ENCODE assay signal across 19 cellular contexts in genomic region chr11:66448523-66448922, GRCh38. TPM values are rescaled to one million over a fixed set of nuclear protein-coding genes. Genes with fewer than 3 reads are reported as not detected.
DNase-seq lines count a peak whose midpoint lies in the region; ATAC-seq, FAIRE-seq and TF ChIP-seq lines count a peak whose summit lies in the region.
"Had no signal": no experiment of that assay in that cellular context is flagged by ENCODE, and none has a peak within 500 bp of the region (broad histone marks: within the 10 kb centered on the region; RNA-seq: fewer than 3 reads in every experiment).

No MANE protein-coding gene starts in this region.

- no peak for TF ChIP-seq RAD21 in K562 (CRISPR knock-in tag; conservative IDR thresholded peaks at IDR 0.05 in 1 of 2, IDR thresholded peaks at IDR 0.05 in 1 of 2)

- H3K9me3 ChIP-seq in Caco-2 (peaks cover 10% of the 10 kb centered on the region; the same call in 1 of the 2 replicates), Karpas-422 (ENCODE audit: low read length) (no peaks in the 10 kb centered on the region), K562 (replicated peaks; ENCODE audit: control insufficient read depth, insufficient read depth, low read depth, low read length) (0 out of 2 replicates have a peak, but pooled peaks cover 4% of the 10 kb centered on the region), aorta (ENCODE audit: control insufficient read depth, low read length) (no peaks in the 10 kb centered on the region)

- H4K20me1 ChIP-seq in Karpas-422 (ENCODE audit: insufficient read depth, low read depth, low read length) = no peaks in the 10 kb centered on the region
- no peaks in the 10 kb centered on the region for H4K20me1 ChIP-seq in K562 (replicated peaks; ENCODE audit: control insufficient read depth, insufficient read depth, low read length)
- H4K20me1 ChIP-seq: BLaER1 had no signal

- H3K9me3 Mint-ChIP-seq in Caco-2 (ENCODE audit: unreplicated experiment) = peaks cover 18% of the 10 kb centered on the region

- POLR2A ChIA-PET in Caco-2 (lab: Charles Lee) (no interaction called here), K562 (lab: Yijun Ruan, JAX) (no interaction called here)

- H3K4me2 ChIP-seq in Karpas-422 (ENCODE audit: low read depth, low read length, poor library complexity, severe bottlenecking) (no peak overlapping the region), K562 (ENCODE audit: insufficient read depth, low read length) (no peak overlapping the region)
- H3K4me2 ChIP-seq: BLaER1 had no signal

- H3K36me3 Mint-ChIP-seq in Caco-2 (ENCODE audit: insufficient read depth, unreplicated experiment) = no peaks in the 10 kb centered on the region
- H3K36me3 Mint-ChIP-seq: CD4-positive, alpha-beta memory T cell had no signal

- TF ChIP-seq CTCF in Caco-2 (IDR thresholded peaks at IDR 0.05; ENCODE audit: insufficient read depth in 1 of 2, low read depth in 1 of 2, low read length in 1 of 2, severe bottlenecking in 1 of 2, unreplicated experiment in 1 of 2) (no peak), K562 (IDR thresholded peaks at IDR 0.05 in 2 of 3, conservative IDR thresholded peaks at IDR 0.05 in 1 of 3; ENCODE audit: insufficient read depth in 2 of 3, low read depth in 1 of 3, low read length in 3 of 3) (no peak)

- H3K4me1 Mint-ChIP-seq in Caco-2 (ENCODE audit: low read depth, unreplicated experiment) = peaks cover 35% of the 10 kb centered on the region
- H3K4me1 Mint-ChIP-seq: CD4-positive, alpha-beta memory T cell; IgD-negative memory B cell had no signal

- no peaks in the 10 kb centered on the region for H3K9me2 ChIP-seq in Karpas-422 (replicated peaks; ENCODE audit: insufficient read depth, low read length)

- no peak overlapping the region for H2AFZ ChIP-seq in Karpas-422 (ENCODE audit: low read length)
- no peak overlapping the region for H2AFZ ChIP-seq in K562 (ENCODE audit: low read depth, low read length)

- H3K4me3 ChIP-seq in Caco-2 (ENCODE audit: low read depth, low read length) (no peak overlapping the region), Karpas-422 (ENCODE audit: low read length) (no peak overlapping the region), K562 (no peak overlapping the region), aorta (ENCODE audit: low read length in 2 of 2) (no peak overlapping the region)
- H3K4me3 ChIP-seq: BLaER1 had no signal

- H3K79me2 ChIP-seq in Karpas-422 (ENCODE audit: low read length) (no peaks in the 10 kb centered on the region), K562 (ENCODE audit: control insufficient read depth, insufficient read depth, low read length) (no peaks in the 10 kb centered on the region)

- H3K27me3 ChIP-seq in Caco-2 (replicated peaks; ENCODE audit: control insufficient read depth, insufficient read depth, low read length) = no peaks in the 10 kb centered on the region
- H3K27me3 ChIP-seq in Karpas-422 (ENCODE audit: low read length) = no peaks in the 10 kb centered on the region
- H3K27me3 ChIP-seq in K562 (ENCODE audit: control insufficient read depth in 2 of 2, insufficient read depth in 2 of 2, low read length in 2 of 2) = peaks cover 13 to 23% of the 10 kb centered on the region in 2 experiments; a peak in 4 of 5 replicates
- no peaks in the 10 kb centered on the region for H3K27me3 ChIP-seq in aorta (ENCODE audit: control insufficient read depth in 1 of 2, insufficient read depth in 2 of 2, low read length in 1 of 2)
- H3K27me3 ChIP-seq: BLaER1 had no signal

- CTCF ChIA-PET in Caco-2 (lab: Charles Lee) = no interaction called here
- CTCF ChIA-PET in K562 (lab: Yijun Ruan, JAX; ENCODE audit: low intra/inter-chr PET ratio) = interaction anchor here (0.7 kb wide), 1 partner anchor 40 kb away, joined by 3 read pairs; no protein-coding TSS in a partner anchor

- TF ChIP-seq EP300 in K562 (IDR thresholded peaks at IDR 0.05; ENCODE audit: low read length) = no peak

- BruUV-seq in Caco-2 (replicated peaks; lab: Mats Ljungman, UMichigan) = no TSS peak
- no TSS peak for BruUV-seq in K562 (replicated peaks; lab: Mats Ljungman, UMichigan)

- no peak for TF ChIP-seq POLR2A in K562 (conservative IDR thresholded peaks at IDR 0.05)

- DNase-seq in Caco-2 (no peak), Karpas-422 (peak; percentile 41), NOMO-1 treated with dmso at 0.1 percent for 144 hours (lab: John Stamatoyannopoulos, UW; ENCODE audit: unreplicated experiment) (peak; percentile 29), K562 (ENCODE audit: extremely low read depth in 1 of 4, low spot score in 3 of 4) (no peak), aorta (no peak), putamen (ENCODE audit: low spot score) (no peak), NCI-H1092 (lab: John Stamatoyannopoulos, UW) (no peak)
- DNase-seq: ACHN; Calu3; CD4-positive, alpha-beta memory T cell; DMS79 treated with DMSO at 0.1 percent for 48 hours; GF-D8; H9 had no signal

- H3K4me1 ChIP-seq in Caco-2 = peaks cover 36% of the 10 kb centered on the region
- H3K4me1 ChIP-seq in Karpas-422 (ENCODE audit: low read length) = peaks cover 8% of the 10 kb centered on the region
- no peaks in the 10 kb centered on the region for H3K4me1 ChIP-seq in K562 (replicated peaks in 1 of 2; ENCODE audit: control insufficient read depth in 2 of 2, insufficient read depth in 2 of 2, low read length in 2 of 2)
- H3K4me1 ChIP-seq in aorta (ENCODE audit: control insufficient read depth in 1 of 2, insufficient read depth in 2 of 2, low read length in 2 of 2) = no peaks in the 10 kb centered on the region
- H3K4me1 ChIP-seq: BLaER1 had no signal

- H3K9ac ChIP-seq in Karpas-422 (ENCODE audit: low read length) = no peak overlapping the region
- no peak overlapping the region for H3K9ac ChIP-seq in K562 (ENCODE audit: insufficient read depth in 1 of 2, low read depth in 2 of 2, low read length in 2 of 2)
- H3K9ac ChIP-seq: BLaER1 had no signal

- FAIRE-seq in K562 (lab: Jason Lieb, UNC) = no peak
- FAIRE-seq: A204.1, H1, HTR-8/SVneo had no signal

- no peak overlapping the region for H3K4me3 Mint-ChIP-seq in Caco-2 (ENCODE audit: unreplicated experiment)
- H3K4me3 Mint-ChIP-seq: CD14-positive monocyte; CD4-positive, alpha-beta memory T cell; H9; IgD-negative memory B cell had no signal

- H3K27ac Mint-ChIP-seq in Caco-2 (ENCODE audit: unreplicated experiment) = peak overlapping the region; percentile 2
- H3K27ac Mint-ChIP-seq: CD4-positive, alpha-beta memory T cell; H9; IgD-negative memory B cell had no signal

- intact Hi-C loops in Caco-2 (cut with micrococcal nuclease; ENCODE audit: unreplicated experiment) (no loop called here), K562 (cut with micrococcal nuclease) (no loop called here), aorta (cut with DNase I) (no loop called here)

- H3K36me3 ChIP-seq in Caco-2 (ENCODE audit: control insufficient read depth, insufficient read depth, low read length) (no peaks in the 10 kb centered on the region), Karpas-422 (ENCODE audit: insufficient read depth, low read length) (no peaks in the 10 kb centered on the region), K562 (ENCODE audit: control insufficient read depth, insufficient read depth, low read length) (no peaks in the 10 kb centered on the region), aorta (ENCODE audit: control insufficient read depth in 1 of 2, insufficient read depth in 2 of 2, low read length in 1 of 2) (no peaks in the 10 kb centered on the region)
- H3K36me3 ChIP-seq: BLaER1 had no signal

- no peaks in the 10 kb centered on the region for H3K27me3 Mint-ChIP-seq in Caco-2 (ENCODE audit: insufficient read depth, unreplicated experiment)

- WGBS in K562 (ENCODE audit: insufficient coverage, low coverage, missing lambda C conversion rate) = 1% methylated on average over 4 of the region's 4 CpGs
- WGBS in aorta, 2 donors = 72 to 79% methylated on average over 4 of the region's 4 CpGs

- H3K9me1 ChIP-seq in K562 (ENCODE audit: control insufficient read depth, insufficient read depth, low read length) = no peaks in the 10 kb centered on the region

- no peak for ATAC-seq in K562
- ATAC-seq in aorta (ENCODE audit: low FRiP score) = no peak

- H3K27ac ChIP-seq in Karpas-422 (ENCODE audit: low read length) = no peak overlapping the region
- H3K27ac ChIP-seq in K562 (ENCODE audit: extremely low read depth, low read depth, low read length) = no peak overlapping the region
- H3K27ac ChIP-seq in aorta (ENCODE audit: low read depth in 1 of 2, low read length in 2 of 2) = no peak overlapping the region
- H3K27ac ChIP-seq: BLaER1 had no signal

- in situ Hi-C loops in K562 (cut with MboI) = no loop called here

RNA-seq across cellular contexts. Expression of gene MRPL11, which starts 9.9 kb away (rescaled TPM):
- total RNA-seq in Caco-2 (2022) (201 and 206 TPM in 2 replicates), K562 (2014; rRNA removed) (135 and 148 TPM in 2 replicates), K562 (2014; rRNA removed; fragmentation: Illumina TruSeq; extraction: Trizol) (75.0 and 81.4 TPM in 2 replicates), K562 (2015; rRNA removed; fragmentation: Illumina TruSeq; extraction: Trizol) (88.3 and 91.2 TPM in 2 replicates), K562 (2021) (133 and 148 TPM in 2 replicates), aorta (10 to 100 TPM; 27.6 to 33.5 TPM)
- total RNA-seq in Karpas-422 (2014; rRNA removed; shearing (Covaris generic); ENCODE audit: low replicate concordance) = 69.6 and 80.4 TPM in 2 replicates
- total RNA-seq in K562 (2011; cell fraction: chromatin; rRNA removed; ENCODE audit: low replicate concordance) = 9.4 and 12.2 TPM in 2 replicates
- 16.2 and 19.7 TPM in 2 replicates for total RNA-seq in K562 (2011; cell fraction: nucleolus; rRNA removed)
- 14.8 and 21.9 TPM in 2 replicates for total RNA-seq in K562 (2011; cell fraction: nucleoplasm; rRNA removed)
- polyA plus RNA-seq in K562 (2011; rRNA removed) (97.6 and 100 TPM in 2 replicates), K562 (2014; fragmentation: Illumina TruSeq; extraction: Trizol) (91.9 and 103 TPM in 2 replicates), K562 (2014; fragmentation: Nextera tagmentation; extraction: Ambion mirVana) (10 to 100 TPM; 33.0 to 43.5 TPM), K562 (2014; rRNA removed) (173 and 208 TPM in 2 replicates), aorta (10 to 100 TPM; 40.1 to 54.5 TPM)
- 83.4 and 86.1 TPM in 2 replicates for polyA plus RNA-seq in K562 (2011; cell fraction: cytosol; rRNA removed)
- 50.6 and 52.0 TPM in 2 replicates for polyA plus RNA-seq in K562 (2011; cell fraction: nucleus; rRNA removed)
- 95.1 and 124 TPM in 2 replicates for polyA plus RNA-seq in K562 (2012)
- 34.7 and 39.4 TPM in 2 replicates for polyA minus RNA-seq in K562 (2011; rRNA and poly(A)+ RNA removed)
- polyA minus RNA-seq in K562 (2011; cell fraction: cytosol; rRNA and poly(A)+ RNA removed) = 22.9 and 23.3 TPM in 2 replicates
- polyA minus RNA-seq in K562 (2011; cell fraction: nucleus; rRNA and poly(A)+ RNA removed) = 3.2 and 6.6 TPM in 2 replicates

RNA-seq across cellular contexts. Expression of gene PELI3, which starts 18.2 kb away (rescaled TPM):
- total RNA-seq in Caco-2 (2022) = 21.0 and 21.1 TPM in 2 replicates
- total RNA-seq in Karpas-422 (2014; rRNA removed; shearing (Covaris generic); ENCODE audit: low replicate concordance) = 5.6 and 6.7 TPM in 2 replicates
- total RNA-seq in K562 (2011; cell fraction: chromatin; rRNA removed; ENCODE audit: low replicate concordance) = 7.3 and 22.6 TPM in 2 replicates
- 11.1 and 15.2 TPM in 2 replicates for total RNA-seq in K562 (2011; cell fraction: nucleolus; rRNA removed)
- total RNA-seq in K562 (2011; cell fraction: nucleoplasm; rRNA removed) = 8.5 and 9.1 TPM in 2 replicates
- 3.3 and 5.0 TPM in 2 replicates for total RNA-seq in K562 (2014; rRNA removed)
- total RNA-seq in K562 (2014; rRNA removed; fragmentation: Illumina TruSeq; extraction: Trizol) = 1.3 and 1.9 TPM in 2 replicates
- total RNA-seq in K562 (2015; rRNA removed; fragmentation: Illumina TruSeq; extraction: Trizol) = 3.2 and 3.4 TPM in 2 replicates
- 4.0 and 4.2 TPM in 2 replicates for total RNA-seq in K562 (2021)
- 1.4 and 1.6 TPM in 2 replicates for polyA plus RNA-seq in K562 (2011; rRNA removed)
- 1.6 and 3.4 TPM in 2 replicates for polyA plus RNA-seq in K562 (2011; cell fraction: cytosol; rRNA removed)
- polyA plus RNA-seq in K562 (2011; cell fraction: nucleus; rRNA removed) = 2.8 and 5.6 TPM in 2 replicates
- polyA plus RNA-seq in K562 (2012) = 2.7 and 4.4 TPM in 2 replicates
- 1.9 and 3.3 TPM in 2 replicates for polyA plus RNA-seq in K562 (2014; fragmentation: Illumina TruSeq; extraction: Trizol)
- under 1 TPM; 0.17 to 0.46 TPM for polyA plus RNA-seq in K562 (2014; fragmentation: Nextera tagmentation; extraction: Ambion mirVana)
- 2.4 and 2.6 TPM in 2 replicates for polyA plus RNA-seq in K562 (2014; rRNA removed)
- 2.6 and 4.2 TPM in 2 replicates for polyA minus RNA-seq in K562 (2011; rRNA and poly(A)+ RNA removed)
- polyA minus RNA-seq in K562 (2011; cell fraction: cytosol; rRNA and poly(A)+ RNA removed) = 1.3 and 4.4 TPM in 2 replicates
- polyA minus RNA-seq in K562 (2011; cell fraction: nucleus; rRNA and poly(A)+ RNA removed) = 6.1 and 6.7 TPM in 2 replicates
- total RNA-seq in aorta = 10 to 100 TPM; 11.5 to 15.7 TPM
- 10 to 100 TPM; 14.3 to 16.3 TPM for polyA plus RNA-seq in aorta

RNA-seq across cellular contexts. Expression of gene NPAS4, which starts 27.7 kb away (rescaled TPM):
- total RNA-seq in Caco-2 (2022) (not detected in 2 replicates), K562 (2014; rRNA removed) (not detected in 2 replicates), K562 (2014; rRNA removed; fragmentation: Illumina TruSeq; extraction: Trizol) (not detected in 2 replicates), K562 (2015; rRNA removed; fragmentation: Illumina TruSeq; extraction: Trizol) (not detected in 2 replicates), K562 (2021) (not detected in 2 replicates), aorta (1 to 10 TPM in 1 of 2 donors, under 1 TPM in 1; 0.54 to 7.0 TPM)
- not detected in 2 replicates for total RNA-seq in Karpas-422 (2014; rRNA removed; shearing (Covaris generic); ENCODE audit: low replicate concordance)
- not detected in 2 replicates for total RNA-seq in K562 (2011; cell fraction: chromatin; rRNA removed; ENCODE audit: low replicate concordance)
- not detected in 2 replicates for total RNA-seq in K562 (2011; cell fraction: nucleolus; rRNA removed)
- total RNA-seq in K562 (2011; cell fraction: nucleoplasm; rRNA removed) = not detected in 2 replicates
- polyA plus RNA-seq in K562 (2011; rRNA removed) (not detected in 2 replicates), K562 (2014; fragmentation: Illumina TruSeq; extraction: Trizol) (not detected in 2 replicates), K562 (2014; fragmentation: Nextera tagmentation; extraction: Ambion mirVana) (not detected), K562 (2014; rRNA removed) (not detected in 2 replicates), aorta (1 to 10 TPM in 1 of 2 donors, not detected in 1; 2.5 TPM)
- polyA plus RNA-seq in K562 (2011; cell fraction: cytosol; rRNA removed) = 0.01 TPM in 1 of 2 replicates, not detected in the other
- polyA plus RNA-seq in K562 (2011; cell fraction: nucleus; rRNA removed) = not detected in 2 replicates
- not detected in 2 replicates for polyA plus RNA-seq in K562 (2012)
- not detected in 2 replicates for polyA minus RNA-seq in K562 (2011; rRNA and poly(A)+ RNA removed)
- polyA minus RNA-seq in K562 (2011; cell fraction: cytosol; rRNA and poly(A)+ RNA removed) = not detected in 2 replicates
- polyA minus RNA-seq in K562 (2011; cell fraction: nucleus; rRNA and poly(A)+ RNA removed) = not detected in 2 replicates
- total RNA-seq: Calu3; CD4-positive, alpha-beta memory T cell had no signal
- polyA plus RNA-seq: CD14-positive monocyte; CD4-positive, alpha-beta memory T cell; IgD-negative memory B cell had no signal

RNA-seq across cellular contexts. Expression of gene DPP3, which starts 31.7 kb away (rescaled TPM):
- total RNA-seq in Caco-2 (2022) (106 TPM in 2 replicates), K562 (2014; rRNA removed) (69.2 and 115 TPM in 2 replicates), K562 (2014; rRNA removed; fragmentation: Illumina TruSeq; extraction: Trizol) (24.2 and 35.1 TPM in 2 replicates), K562 (2015; rRNA removed; fragmentation: Illumina TruSeq; extraction: Trizol) (45.0 and 50.2 TPM in 2 replicates), K562 (2021) (59.4 and 66.3 TPM in 2 replicates), aorta (10 to 100 TPM; 15.5 to 24.8 TPM)
- total RNA-seq in Karpas-422 (2014; rRNA removed; shearing (Covaris generic); ENCODE audit: low replicate concordance) = 77.9 and 91.5 TPM in 2 replicates
- 31.7 and 93.6 TPM in 2 replicates for total RNA-seq in K562 (2011; cell fraction: chromatin; rRNA removed; ENCODE audit: low replicate concordance)
- 79.4 and 87.0 TPM in 2 replicates for total RNA-seq in K562 (2011; cell fraction: nucleolus; rRNA removed)
- 33.9 and 47.9 TPM in 2 replicates for total RNA-seq in K562 (2011; cell fraction: nucleoplasm; rRNA removed)
- polyA plus RNA-seq in K562 (2011; rRNA removed) (33.0 and 47.6 TPM in 2 replicates), K562 (2014; fragmentation: Illumina TruSeq; extraction: Trizol) (45.0 and 61.6 TPM in 2 replicates), K562 (2014; fragmentation: Nextera tagmentation; extraction: Ambion mirVana) (1 to 10 TPM; 3.7 to 6.2 TPM), K562 (2014; rRNA removed) (43.3 and 56.3 TPM in 2 replicates), aorta (10 to 100 TPM; 18.8 to 23.8 TPM)
- 35.9 and 62.9 TPM in 2 replicates for polyA plus RNA-seq in K562 (2011; cell fraction: cytosol; rRNA removed)
- polyA plus RNA-seq in K562 (2011; cell fraction: nucleus; rRNA removed) = 77.2 and 136 TPM in 2 replicates
- 51.4 and 57.3 TPM in 2 replicates for polyA plus RNA-seq in K562 (2012)
- polyA minus RNA-seq in K562 (2011; rRNA and poly(A)+ RNA removed) = 42.3 and 51.5 TPM in 2 replicates
- 58.5 and 65.1 TPM in 2 replicates for polyA minus RNA-seq in K562 (2011; cell fraction: cytosol; rRNA and poly(A)+ RNA removed)
- 42.8 and 46.9 TPM in 2 replicates for polyA minus RNA-seq in K562 (2011; cell fraction: nucleus; rRNA and poly(A)+ RNA removed)

Comparison
In these comparisons a context has a peak if more than half of its experiments do, and no peak if none do; other contexts are left out.
1. DNase-seq: peak in Karpas-422 (single experiment) and NOMO-1 treated with dmso at 0.1 percent for 144 hours (single experiment); none in Caco-2 (0 of 2), K562 (0 of 4), aorta (0 of 2), putamen (single experiment) and NCI-H1092 (single experiment).